Comparison of ENCODE assay signal across 1 cellular context in genomic region chr20:57527728-57528127, GRCh38.
TF ChIP-seq lines count a peak whose summit lies in the region.

No MANE protein-coding gene starts in this region.

TF ChIP-seq in HepG2, 621 proteins besides CTCF, POLR2A, EP300 and RAD21 (continued from another document and continues in another):
- TF ChIP-seq HOMEZ (CRISPR knock-in tag; IDR thresholded peaks at IDR 0.05; ENCODE audit: low read depth) (peak; percentile 16; the same call in 1 of the 2 replicates), ZNF281 (CRISPR knock-in tag; IDR thresholded peaks at IDR 0.05; ENCODE audit: borderline replicate concordance) (0 out of 2 replicates have a peak, but pooled peaks have one; percentile 13), ZNF414 (CRISPR knock-in tag; IDR thresholded peaks at IDR 0.05) (no peak), SAFB2 (CRISPR knock-in tag; IDR thresholded peaks at IDR 0.05; ENCODE audit: borderline replicate concordance, low read depth) (no peak), MIER3 (CRISPR knock-in tag; IDR thresholded peaks at IDR 0.05; ENCODE audit: borderline replicate concordance) (no peak), ELF3 (CRISPR knock-in tag; IDR thresholded peaks at IDR 0.05) (peak; percentile 23; the same call in 1 of the 2 replicates), MEIS1 (CRISPR knock-in tag; IDR thresholded peaks at IDR 0.05; ENCODE audit: borderline replicate concordance) (no peak), ZBTB42 (CRISPR knock-in tag; IDR thresholded peaks at IDR 0.05) (no peak), SOX5 (CRISPR knock-in tag; IDR thresholded peaks at IDR 0.05; ENCODE audit: borderline replicate concordance) (peak; percentile 72; the same call in 1 of the 2 replicates), RERE (CRISPR knock-in tag; IDR thresholded peaks at IDR 0.05; ENCODE audit: low read depth) (peak; percentile 30; the same call in 1 of the 2 replicates), HDAC2 (CRISPR knock-in tag; IDR thresholded peaks at IDR 0.05) (peak; percentile 55; the same call in 1 of the 2 replicates), FOSL1 (CRISPR knock-in tag; IDR thresholded peaks at IDR 0.05; ENCODE audit: borderline replicate concordance) (no peak), PTBP1 (IDR thresholded peaks at IDR 0.05; ENCODE audit: low read depth, low read length, poor library complexity, severe bottlenecking) (no peak), IRX3 (CRISPR knock-in tag; IDR thresholded peaks at IDR 0.05; ENCODE audit: borderline replicate concordance, low read depth) (0 out of 2 replicates have a peak, but pooled peaks have one; percentile 39), PRPF4 (IDR thresholded peaks at IDR 0.05; ENCODE audit: low read depth, low read length, poor library complexity, severe bottlenecking) (no peak), CEBPG (CRISPR knock-in tag; IDR thresholded peaks at IDR 0.05) (peak; percentile 24; the same call in 1 of the 2 replicates), TBX3 (IDR thresholded peaks at IDR 0.05; ENCODE audit: borderline replicate concordance) (peak; percentile 72; the same call in 1 of the 2 replicates), HHEX (CRISPR knock-in tag; IDR thresholded peaks at IDR 0.05) (peak; percentile 73), AKNA (CRISPR knock-in tag; IDR thresholded peaks at IDR 0.05; ENCODE audit: borderline replicate concordance) (no peak), NFIB (CRISPR knock-in tag; IDR thresholded peaks at IDR 0.05; ENCODE audit: borderline replicate concordance) (no peak), DPF2 (CRISPR knock-in tag; IDR thresholded peaks at IDR 0.05; ENCODE audit: borderline replicate concordance, low read depth) (peak; percentile 40; the same call in 1 of the 2 replicates), ARID3A (IDR thresholded peaks at IDR 0.05; ENCODE audit: low read depth, low read length) (0 out of 2 replicates have a peak, but pooled peaks have one; percentile 15), ZNF275 (CRISPR knock-in tag; IDR thresholded peaks at IDR 0.05; ENCODE audit: borderline replicate concordance) (no peak), CBFB (CRISPR knock-in tag; IDR thresholded peaks at IDR 0.05) (no peak), ZNF577 (CRISPR knock-in tag; IDR thresholded peaks at IDR 0.05; ENCODE audit: borderline replicate concordance, low read depth) (no peak), ZMAT5 (CRISPR knock-in tag; IDR thresholded peaks at IDR 0.05; ENCODE audit: borderline replicate concordance, low read depth) (no peak), NR3C1 (CRISPR knock-in tag; IDR thresholded peaks at IDR 0.05) (no peak), TEAD2 (CRISPR knock-in tag; IDR thresholded peaks at IDR 0.05) (no peak), NCOA2 (CRISPR knock-in tag; IDR thresholded peaks at IDR 0.05) (peak; percentile 64; the same call in 1 of the 2 replicates), GATAD1 (CRISPR knock-in tag; IDR thresholded peaks at IDR 0.05) (no peak), ATF5 (CRISPR knock-in tag; IDR thresholded peaks at IDR 0.05; ENCODE audit: low read depth) (no peak), NR2F1 (CRISPR knock-in tag; IDR thresholded peaks at IDR 0.05) (0 out of 4 replicates have a peak, but pooled peaks of 1 of the 2 experiments have one; percentile 33), KLF6 (CRISPR knock-in tag; IDR thresholded peaks at IDR 0.05) (peak; percentile 62; the same call in 1 of the 2 replicates), ZNF703 (CRISPR knock-in tag; IDR thresholded peaks at IDR 0.05; ENCODE audit: borderline replicate concordance) (no peak), U2AF1 (optimal IDR thresholded peaks at IDR 0.05; ENCODE audit: low read depth, low read length) (no peak), KLF12 (CRISPR knock-in tag; IDR thresholded peaks at IDR 0.05; ENCODE audit: borderline replicate concordance) (no peak), IKZF4 (CRISPR knock-in tag; IDR thresholded peaks at IDR 0.05; ENCODE audit: borderline replicate concordance, low read depth, not compliant biosample characterization) (no peak), NR2F2 (IDR thresholded peaks at IDR 0.05; ENCODE audit: borderline replicate concordance, low read depth) (peak; percentile 87), KDM6A (CRISPR knock-in tag; IDR thresholded peaks at IDR 0.05; ENCODE audit: low read depth) (peak; percentile 57; the same call in 1 of the 2 replicates), ZKSCAN1 (IDR thresholded peaks at IDR 0.05; ENCODE audit: low read length) (no peak), ZNF263 (CRISPR knock-in tag; IDR thresholded peaks at IDR 0.05) (no peak), GATA4 (IDR thresholded peaks at IDR 0.05; ENCODE audit: borderline replicate concordance, low read depth) (peak; percentile 56; the same call in 1 of the 2 replicates)
